In the genomic region with DNA sequence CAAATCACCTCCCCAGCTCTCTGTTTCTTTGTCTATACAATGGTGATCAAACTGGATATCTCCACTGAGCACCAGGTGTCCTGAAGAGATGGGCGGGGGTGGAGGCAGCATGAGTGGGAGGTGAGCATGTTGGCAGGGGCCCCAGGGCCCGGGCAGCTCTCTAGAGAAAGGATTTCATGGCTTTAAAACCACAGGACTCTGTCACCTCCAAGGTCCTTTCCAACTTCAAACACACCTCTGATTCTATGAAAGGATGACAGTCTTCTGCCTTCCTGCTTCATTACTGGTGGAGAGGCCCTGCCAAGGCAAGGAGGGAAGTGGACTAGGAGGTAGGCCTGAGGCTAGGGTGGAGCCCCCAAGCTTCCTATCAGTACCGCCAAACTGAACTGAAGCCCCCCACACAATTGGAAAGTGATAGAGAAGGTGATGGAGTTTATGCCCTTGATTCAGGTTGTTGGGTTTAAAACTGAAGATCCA, we compare ENCODE assay signal across 16 cellular contexts. TPM values are rescaled to one million over a fixed set of nuclear protein-coding genes. Genes with fewer than 3 reads are reported as not detected.
A peak's percentile ranks its signal among the peaks of the same experiment; 100 is the strongest.
DNase-seq lines count a peak whose midpoint lies in the region; ATAC-seq and TF ChIP-seq lines count a peak whose summit lies in the region.
"Had no signal": no experiment of that assay in that cellular context is flagged by ENCODE, and none has a peak within 500 bp of the region (broad histone marks: within the 10 kb centered on the region; RNA-seq: fewer than 3 reads in every experiment).

No MANE protein-coding gene starts in this region.

- H3K4me1 Mint-ChIP-seq in T-cell (peaks cover 0 to 5% (median 0%) of the 10 kb centered on the region in 3 donors), nephron (peaks cover 25% of the 10 kb centered on the region)
- H3K4me1 Mint-ChIP-seq: natural killer cell had no signal

- H3K4me3 Mint-ChIP-seq in T-cell, result no peak overlapping the region
- H3K4me3 Mint-ChIP-seq in nephron, result peak overlapping the region in 1 of 3 experiments; percentile 16
- H3K4me3 Mint-ChIP-seq: natural killer cell had no signal

- intact Hi-C loops in tibial artery (cut with DNase I; ENCODE audit: low total_unique reads), result no loop called here

- no peak for TF ChIP-seq CTCF in nephron (IDR thresholded peaks at IDR 0.05; ENCODE audit: unreplicated experiment in 3 of 3)
- TF ChIP-seq CTCF in tibial artery (IDR thresholded peaks at IDR 0.05), result no peak

- peak; percentile 2 for DNase-seq in NCI-H2107 (lab: John Stamatoyannopoulos, UW)
- no peak for DNase-seq in NCI-H2107 treated with DMSO at 0.1 percent for 48 hours (lab: John Stamatoyannopoulos, UW; ENCODE audit: unreplicated experiment)
- DNase-seq in T-cell, result no peak
- DNase-seq in tibial artery, result no peak
- no peak for DNase-seq in anterior cingulate cortex (lab: John Stamatoyannopoulos, UW)
- no peak for DNase-seq in NCI-H774 (lab: John Stamatoyannopoulos, UW)
- DNase-seq: COR-L47; GM23248; natural killer cell; NCI-H1092; retina; RPMI8226; stimulated activated CD4-positive, alpha-beta T cell treated with anti-CD3 and anti-CD28 coated beads, Interleukin-1b, Interleukin-23, amount 100 ng/mL, for 48 hours had no signal

- H3K27me3 ChIP-seq in tibial artery, result no peaks in the 10 kb centered on the region

- CTCF ChIA-PET in T-cell (lab: Charles Lee), result no interaction called here

- H3K9me3 ChIP-seq in tibial artery, result no peaks in the 10 kb centered on the region

- H3K4me1 ChIP-seq in tibial artery, result no peaks in the 10 kb centered on the region

- POLR2A ChIA-PET in T-cell (lab: Charles Lee), result no interaction called here

- H3K27ac ChIP-seq in tibial artery, result no peak overlapping the region
- H3K27ac ChIP-seq: GM23248 had no signal

- peaks cover 0 to 14% (median 4%) of the 10 kb centered on the region in 3 donors for H3K36me3 ChIP-seq in tibial artery

- ATAC-seq in GM21529 (IDR thresholded peaks at IDR 0.05; ENCODE audit: unreplicated experiment) (peak; percentile 8), T-cell (replicated peaks in 1 of 4) (no peak)
- ATAC-seq: natural killer cell had no signal

- H3K9me3 Mint-ChIP-seq in T-cell (no peaks in the 10 kb centered on the region), nephron (no peaks in the 10 kb centered on the region)
- H3K9me3 Mint-ChIP-seq: activated T-helper 2 cell treated with anti-CD3 and anti-CD28 coated beads, Interferon-gamma antibody, Interleukin-2, Interleukin-4, amounts not matched to agents 10 μg/mL and 5 μg/mL and 100 μg/mL, durations not matched to agents 14 hours and 24 hours and 36 hours; natural killer cell had no signal

- H3K36me3 Mint-ChIP-seq in T-cell (no peaks in the 10 kb centered on the region), nephron (ENCODE audit: low read depth) (peaks cover 48% of the 10 kb centered on the region)
- H3K36me3 Mint-ChIP-seq: natural killer cell had no signal

- H3K27ac Mint-ChIP-seq in T-cell, result peak overlapping the region; percentile 53 to 68
- H3K27ac Mint-ChIP-seq in nephron, result peak overlapping the region; percentile 27 to 92 (median 66)
- H3K27ac Mint-ChIP-seq: activated T-helper 2 cell treated with anti-CD3 and anti-CD28 coated beads, Interferon-gamma antibody, Interleukin-2, Interleukin-4, amounts not matched to agents 10 μg/mL and 5 μg/mL and 100 μg/mL, durations not matched to agents 14 hours and 24 hours and 36 hours; natural killer cell had no signal

- no peaks in the 10 kb centered on the region for H3K27me3 Mint-ChIP-seq in T-cell
- H3K27me3 Mint-ChIP-seq in nephron (ENCODE audit: low read depth), result peaks cover 10% of the 10 kb centered on the region

- H3K4me3 ChIP-seq in tibial artery, result no peak overlapping the region
- H3K4me3 ChIP-seq: GM23248 had no signal

RNA-seq across cellular contexts. Expression of gene TRIM2, which starts 38.6 kb away (rescaled TPM):
- 1 to 10 TPM; 3.5 to 8.4 (median 4.4) TPM for total RNA-seq in T-cell
